Comparison of ENCODE assay signal across 8 cellular contexts in genomic region chr6:43629505-43630300, GRCh38. TPM values are rescaled to one million over a fixed set of nuclear protein-coding genes. Genes with fewer than 3 reads are reported as not detected.
A peak's percentile ranks its signal among the peaks of the same experiment; 100 is the strongest.
DNase-seq lines count a peak whose midpoint lies in the region; ATAC-seq and TF ChIP-seq lines count a peak whose summit lies in the region.

No MANE protein-coding gene starts in this region.

- DNase-seq in CD4-positive, CD25-positive, alpha-beta regulatory T cell, result peak; percentile 77 to 93 (median 84)
- peak; percentile 95 for DNase-seq in NCI-H774 (lab: John Stamatoyannopoulos, UW)
- DNase-seq in activated CD4-positive, alpha-beta T cell treated with anti-CD3 and anti-CD28 coated beads, Interleukin-2, amount 50 U/mL, for 48 hours, result peak; percentile 94 to 96
- peak; percentile 86 to 97 for DNase-seq in dermis microvascular lymphatic vessel endothelial cell (ENCODE audit: low read depth in 2 of 2)
- DNase-seq in stimulated activated CD4-positive, alpha-beta T cell treated with anti-CD3 and anti-CD28 coated beads, Interleukin-4, amount 100 ng/mL, for 1 hour, result peak; percentile 81

- H3K36me3 Mint-ChIP-seq in CD4-positive, CD25-positive, alpha-beta regulatory T cell, result peaks cover 7% of the 10 kb centered on the region

- TF ChIP-seq CTCF in liver (IDR thresholded peaks at IDR 0.05; ENCODE audit: low read depth, low read length, missing input control), result no peak

- peak; percentile 49 to 65 for ATAC-seq in CD4-positive, CD25-positive, alpha-beta regulatory T cell (ENCODE audit: low read depth in 2 of 2)
- peak; percentile 67 for ATAC-seq in GM19438 (IDR thresholded peaks at IDR 0.05; ENCODE audit: low read depth, unreplicated experiment)
- ATAC-seq in HG03571 (IDR thresholded peaks at IDR 0.05; ENCODE audit: unreplicated experiment), result peak; percentile 62

- peak overlapping the region; percentile 84 to 98 (median 98) for H3K27ac Mint-ChIP-seq in CD4-positive, CD25-positive, alpha-beta regulatory T cell

- no peaks in the 10 kb centered on the region for H3K9me3 ChIP-seq in CD4-positive, CD25-positive, alpha-beta regulatory T cell (ENCODE audit: control insufficient read depth in 2 of 2, low read length in 2 of 2)
- H3K9me3 ChIP-seq in liver (ENCODE audit: control insufficient read depth in 4 of 4, low read length in 3 of 4), result no peaks in the 10 kb centered on the region

- H3K4me3 ChIP-seq in CD4-positive, CD25-positive, alpha-beta regulatory T cell (ENCODE audit: low read depth, low read length), result peak overlapping the region; percentile 83
- peak overlapping the region; percentile 78 to 91 (median 89) for H3K4me3 ChIP-seq in liver (ENCODE audit: low read depth in 1 of 3, low read length in 3 of 3)

- no peaks in the 10 kb centered on the region for H3K9me3 Mint-ChIP-seq in CD4-positive, CD25-positive, alpha-beta regulatory T cell

- no peaks in the 10 kb centered on the region for H3K27me3 Mint-ChIP-seq in CD4-positive, CD25-positive, alpha-beta regulatory T cell

- TF ChIP-seq RAD21 in liver (IDR thresholded peaks at IDR 0.05), result peak; percentile 4 to 21

- peak overlapping the region; percentile 87 for H3K9ac ChIP-seq in liver (ENCODE audit: low read depth in 1 of 2, low read length in 2 of 2)

- H3K4me1 ChIP-seq in CD4-positive, CD25-positive, alpha-beta regulatory T cell (ENCODE audit: control insufficient read depth, insufficient read depth, low read length, poor library complexity, severe bottlenecking), result peaks cover 27% of the 10 kb centered on the region
- peaks cover 0 to 23% (median 14%) of the 10 kb centered on the region in 4 donors for H3K4me1 ChIP-seq in liver (ENCODE audit: control insufficient read depth in 4 of 4, insufficient read depth in 4 of 4, low read length in 3 of 4)

- H3K36me3 ChIP-seq in CD4-positive, CD25-positive, alpha-beta regulatory T cell (ENCODE audit: control insufficient read depth, insufficient read depth, low read length), result peaks cover 17% of the 10 kb centered on the region
- peaks cover 0 to 8% (median 5%) of the 10 kb centered on the region in 4 donors for H3K36me3 ChIP-seq in liver (ENCODE audit: control insufficient read depth in 4 of 4, insufficient read depth in 3 of 4, low read depth in 1 of 4, low read length in 3 of 4)

- H3K4me1 Mint-ChIP-seq in CD4-positive, CD25-positive, alpha-beta regulatory T cell, result peaks cover 15 to 45% (median 29%) of the 10 kb centered on the region in 4 donors

- H3K27ac ChIP-seq in CD4-positive, CD25-positive, alpha-beta regulatory T cell (ENCODE audit: insufficient read depth, low read length, poor library complexity, severe bottlenecking), result peak overlapping the region; percentile 87
- H3K27ac ChIP-seq in liver (ENCODE audit: low read depth in 1 of 2, low read length in 2 of 2), result peak overlapping the region; percentile 97 to 98

- peak overlapping the region; percentile 99 to 100 (median 100) for H3K4me3 Mint-ChIP-seq in CD4-positive, CD25-positive, alpha-beta regulatory T cell

- no peaks in the 10 kb centered on the region for H3K27me3 ChIP-seq in CD4-positive, CD25-positive, alpha-beta regulatory T cell (ENCODE audit: control insufficient read depth, insufficient read depth, low read length)
- no peaks in the 10 kb centered on the region for H3K27me3 ChIP-seq in liver (ENCODE audit: control insufficient read depth in 4 of 4, insufficient read depth in 4 of 4, low read length in 3 of 4)

- WGBS in liver, result under 1% methylated on average over 41 of the region's 41 CpGs

TF ChIP-seq in liver, 16 proteins besides CTCF, POLR2A, EP300 and RAD21:
- TF ChIP-seq ZBTB33 (IDR thresholded peaks at IDR 0.05) (peak; percentile 10), HNF4G (IDR thresholded peaks at IDR 0.05) (no peak), ATF3 (IDR thresholded peaks at IDR 0.05) (no peak), JUND (IDR thresholded peaks at IDR 0.05) (peak in 1 of 2 donors; percentile 27), HNF4A (conservative IDR thresholded peaks at IDR 0.05) (peak; percentile 25 to 40), GABPA (IDR thresholded peaks at IDR 0.05 in 1 of 2, conservative IDR thresholded peaks at IDR 0.05 in 1 of 2) (peak in 1 of 2 donors; percentile 31), RXRA (IDR thresholded peaks at IDR 0.05) (peak; percentile 43 to 54), EGR1 (IDR thresholded peaks at IDR 0.05; ENCODE audit: low read depth in 2 of 2) (peak in 1 of 2 donors; percentile 45), TAF1 (conservative IDR thresholded peaks at IDR 0.05) (peak; percentile 61), MAX (IDR thresholded peaks at IDR 0.05) (peak; percentile 71), SP1 (IDR thresholded peaks at IDR 0.05) (peak; percentile 93), FOXA1 (IDR thresholded peaks at IDR 0.05) (peak; percentile 52), FOXA2 (IDR thresholded peaks at IDR 0.05) (peak; percentile 14), REST (IDR thresholded peaks at IDR 0.05) (peak; percentile 91), NR2F2 (IDR thresholded peaks at IDR 0.05) (peak; percentile 15), YY1 (IDR thresholded peaks at IDR 0.05) (peak; percentile 71)

RNA-seq across cellular contexts. Expression of gene GTPBP2, which starts 0.6 kb away (rescaled TPM):
- total RNA-seq in CD4-positive, CD25-positive, alpha-beta regulatory T cell, result 49.9 TPM
- 1 to 10 TPM; 1.5 to 4.0 (median 2.3) TPM for polyA plus RNA-seq in CD4-positive, CD25-positive, alpha-beta regulatory T cell
- total RNA-seq in dermis microvascular lymphatic vessel endothelial cell (30.4 and 38.7 TPM in 2 replicates), liver (10 to 100 TPM; 21.8 to 69.1 TPM)
- 10 to 100 TPM in 1 of 2 donors, 1 to 10 TPM in 1; 7.9 to 10.5 TPM for polyA plus RNA-seq in liver

RNA-seq across cellular contexts. Expression of gene MAD2L1BP, which starts 5.9 kb away (rescaled TPM):
- 24.8 TPM for total RNA-seq in CD4-positive, CD25-positive, alpha-beta regulatory T cell
- polyA plus RNA-seq in CD4-positive, CD25-positive, alpha-beta regulatory T cell, result 10 to 100 TPM; 28.9 to 38.6 (median 32.1) TPM
- 14.8 and 23.3 TPM in 2 replicates for total RNA-seq in dermis microvascular lymphatic vessel endothelial cell
- 10 to 100 TPM; 11.2 to 16.9 TPM for total RNA-seq in liver
- polyA plus RNA-seq in liver, result 10 to 100 TPM; 15.2 to 17.3 TPM

RNA-seq across cellular contexts. Expression of gene RSPH9, which starts 15.1 kb away (rescaled TPM):
- total RNA-seq in CD4-positive, CD25-positive, alpha-beta regulatory T cell, result 0.15 TPM
- polyA plus RNA-seq in CD4-positive, CD25-positive, alpha-beta regulatory T cell, result 1 to 10 TPM in 1 of 4 donors, under 1 TPM in 3; 0.76 to 1.4 (median 0.95) TPM
- 0.25 and 0.26 TPM in 2 replicates for total RNA-seq in dermis microvascular lymphatic vessel endothelial cell
- total RNA-seq in liver, result under 1 TPM; under 0.01 to 0.19 TPM
- under 1 TPM; 0.09 to 0.15 TPM for polyA plus RNA-seq in liver

RNA-seq across cellular contexts. Expression of gene POLH, which starts 53.7 kb away (rescaled TPM):
- total RNA-seq in CD4-positive, CD25-positive, alpha-beta regulatory T cell, result 13.9 TPM
- polyA plus RNA-seq in CD4-positive, CD25-positive, alpha-beta regulatory T cell, result 10 to 100 TPM; 10.4 to 14.7 (median 10.8) TPM
- total RNA-seq in dermis microvascular lymphatic vessel endothelial cell, result 14.3 and 16.3 TPM in 2 replicates
- total RNA-seq in liver, result 1 to 10 TPM; 6.9 to 7.5 TPM
- 1 to 10 TPM; 1.9 to 2.5 TPM for polyA plus RNA-seq in liver

RNA-seq across cellular contexts. Expression of gene XPO5, which starts 53.9 kb away (rescaled TPM):
- total RNA-seq in CD4-positive, CD25-positive, alpha-beta regulatory T cell, result 56.8 TPM
- polyA plus RNA-seq in CD4-positive, CD25-positive, alpha-beta regulatory T cell, result 10 to 100 TPM in 1 of 4 donors, 1 to 10 TPM in 3; 5.5 to 10.9 (median 8.1) TPM
- 21.2 and 23.6 TPM in 2 replicates for total RNA-seq in dermis microvascular lymphatic vessel endothelial cell
- total RNA-seq in liver, result 10 to 100 TPM; 12.7 to 15.8 TPM
- polyA plus RNA-seq in liver, result 1 to 10 TPM; 6.1 to 6.8 TPM

Comparison
In these comparisons a context has a peak if more than half of its experiments do, and no peak if none do; other contexts are left out.
1. Peak in every context shown above with its lines: DNase-seq, ATAC-seq, H3K4me3 ChIP-seq and H3K27ac ChIP-seq.